In the genomic region with DNA sequence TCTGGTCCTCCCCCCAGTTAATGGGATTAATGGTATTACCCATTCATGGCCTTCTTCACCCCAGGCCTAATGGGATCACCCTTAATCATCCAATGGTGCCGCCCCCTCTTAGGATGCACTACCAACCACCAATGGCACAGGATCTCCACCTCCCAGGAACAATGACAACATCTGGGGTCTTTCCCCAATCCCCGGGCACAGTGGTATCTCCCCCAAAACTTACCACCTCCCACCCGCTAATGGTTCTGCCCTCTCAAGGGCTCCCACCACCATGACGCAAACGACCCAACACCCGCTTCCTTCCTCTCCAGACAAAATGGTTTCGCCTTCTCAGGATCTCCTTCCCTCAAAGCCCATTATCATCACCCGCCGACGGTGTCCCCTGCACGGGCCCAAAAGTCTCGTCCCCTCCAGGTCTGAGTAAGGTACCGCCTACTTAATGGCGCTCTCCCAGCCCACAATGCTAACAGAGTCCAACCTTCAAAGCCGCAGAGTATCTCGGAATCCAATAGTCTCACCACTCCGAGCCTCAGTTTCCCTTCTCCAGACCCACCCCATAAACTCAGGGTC, we compare ENCODE assay signal across 8 cellular contexts. TPM values are rescaled to one million over a fixed set of nuclear protein-coding genes. Genes with fewer than 3 reads are reported as not detected.
DNase-seq lines count a peak whose midpoint lies in the region; ATAC-seq and TF ChIP-seq lines count a peak whose summit lies in the region.

No MANE protein-coding gene starts in this region.

- H3K36me3 ChIP-seq in CD4-positive, CD25-positive, alpha-beta regulatory T cell (ENCODE audit: control insufficient read depth, insufficient read depth, low read length), result peaks cover 18% of the 10 kb centered on the region
- H3K36me3 ChIP-seq in SK-N-SH (replicated peaks in 1 of 2; ENCODE audit: control insufficient read depth in 1 of 2, insufficient read depth in 2 of 2, low read length in 1 of 2) (peaks cover 16 to 26% of the 10 kb centered on the region in 2 experiments), ascending aorta (peaks cover 0 to 14% of the 10 kb centered on the region in 2 donors)

- peak overlapping the region; percentile 83 for H3K4me2 ChIP-seq in SK-N-SH

- H3F3A ChIP-seq in SK-N-SH (replicated peaks; ENCODE audit: insufficient read depth), result peaks cover 4% of the 10 kb centered on the region

- intact Hi-C loops in ascending aorta (cut with DNase I), result loop anchor here (1.0 to 2.0 kb wide), 2 partner anchors 42 to 43 kb away; partner anchors contain the start of gene TFE3
- intact Hi-C loops in right cardiac atrium (cut with DNase I), result no loop called here

- H3K27ac Mint-ChIP-seq in CD4-positive, CD25-positive, alpha-beta regulatory T cell, result peak overlapping the region; percentile 86 to 99 (median 98)

- H4K20me1 ChIP-seq in SK-N-SH (ENCODE audit: insufficient read depth), result no peaks in the 10 kb centered on the region

- POLR2A ChIA-PET in SK-N-SH (lab: Yijun Ruan, JAX), result interaction anchor here (0.7 to 1.2 kb wide), 6 partner anchors 11 to 403 kb away, joined by 3 to 5 read pairs (median 4); partner anchors contain the start of genes PQBP1, TFE3 and TIMM17B

- H3K9ac ChIP-seq in SK-N-SH, result peak overlapping the region; percentile 90

- DNase-seq in CD4-positive, CD25-positive, alpha-beta regulatory T cell, result peak; percentile 55 to 59 (median 57)
- DNase-seq in HS-27A (ENCODE audit: low read depth) (peak; percentile 4), SK-N-SH (peak; percentile 65), ascending aorta (ENCODE audit: low spot score in 2 of 2) (no peak), right cardiac atrium (peak in 2 of 3 donors; percentile 15 to 53), skeletal muscle cell (ENCODE audit: low read depth) (no peak), NCI-H1930 (lab: John Stamatoyannopoulos, UW) (no peak)

- no peaks in the 10 kb centered on the region for H3K9me2 ChIP-seq in SK-N-SH

- H3K9me3 Mint-ChIP-seq in CD4-positive, CD25-positive, alpha-beta regulatory T cell, result peaks cover 0 to 6% (median 0%) of the 10 kb centered on the region in 7 donors

- ATAC-seq in CD4-positive, CD25-positive, alpha-beta regulatory T cell (ENCODE audit: low read depth in 2 of 2), result peak; percentile 25 to 26
- ATAC-seq in GM19452 (IDR thresholded peaks at IDR 0.05; ENCODE audit: unreplicated experiment) (peak; percentile 28), right cardiac atrium (peak; percentile 21 to 61)

- H3K27ac ChIP-seq in CD4-positive, CD25-positive, alpha-beta regulatory T cell (ENCODE audit: insufficient read depth, low read length, poor library complexity, severe bottlenecking), result peak overlapping the region; percentile 90
- H3K27ac ChIP-seq in SK-N-SH (ENCODE audit: low read depth in 2 of 2, low read length in 1 of 2) (peak overlapping the region; percentile 84 to 90), ascending aorta (peak overlapping the region; percentile 65 to 78), right cardiac atrium (ENCODE audit: low read length) (peak overlapping the region; percentile 74)

- H3K9me3 ChIP-seq in CD4-positive, CD25-positive, alpha-beta regulatory T cell (ENCODE audit: control insufficient read depth in 2 of 2, low read length in 2 of 2), result no peaks in the 10 kb centered on the region
- H3K9me3 ChIP-seq in SK-N-SH, result no peaks in the 10 kb centered on the region
- no peaks in the 10 kb centered on the region for H3K9me3 ChIP-seq in ascending aorta
- H3K9me3 ChIP-seq in right cardiac atrium (ENCODE audit: control insufficient read depth, low read length), result no peaks in the 10 kb centered on the region

- no peak for TF ChIP-seq EP300 in SK-N-SH (IDR thresholded peaks at IDR 0.05; ENCODE audit: borderline replicate concordance in 1 of 2, low read depth in 1 of 2, low read length in 1 of 2)

- peak overlapping the region; percentile 98 for H2AFZ ChIP-seq in SK-N-SH (ENCODE audit: low read depth)

- H3K27me3 Mint-ChIP-seq in CD4-positive, CD25-positive, alpha-beta regulatory T cell, result peaks cover 4% of the 10 kb centered on the region

- peak overlapping the region; percentile 98 to 100 (median 98) for H3K4me3 Mint-ChIP-seq in CD4-positive, CD25-positive, alpha-beta regulatory T cell

- no peak for TF ChIP-seq RAD21 in SK-N-SH (IDR thresholded peaks at IDR 0.05; ENCODE audit: low read length)

- TF ChIP-seq CTCF in SK-N-SH (IDR thresholded peaks at IDR 0.05) (no peak), ascending aorta (IDR thresholded peaks at IDR 0.05) (no peak)

- WGBS in SK-N-SH (ENCODE audit: low lambda C conversion rate), result 7% methylated on average over 17 of the region's 17 CpGs
- WGBS in right cardiac atrium, result 1% methylated on average over 17 of the region's 17 CpGs

- peaks cover 17% of the 10 kb centered on the region; the same call in 1 of the 2 replicates for H3K79me2 ChIP-seq in SK-N-SH (ENCODE audit: insufficient read depth)

- H3K4me1 ChIP-seq in CD4-positive, CD25-positive, alpha-beta regulatory T cell (ENCODE audit: control insufficient read depth, insufficient read depth, low read length, poor library complexity, severe bottlenecking), result peaks cover 17% of the 10 kb centered on the region
- H3K4me1 ChIP-seq in SK-N-SH (ENCODE audit: control insufficient read depth in 1 of 2, insufficient read depth in 2 of 2, low read depth in 1 of 2, low read length in 1 of 2) (peaks cover 0 to 8% of the 10 kb centered on the region in 2 experiments; a peak in 2 of 4 replicates), ascending aorta (peaks cover 0 to 4% of the 10 kb centered on the region in 2 donors), right cardiac atrium (ENCODE audit: control insufficient read depth, insufficient read depth, low read length) (no peaks in the 10 kb centered on the region)

- H3K4me3 ChIP-seq in CD4-positive, CD25-positive, alpha-beta regulatory T cell (ENCODE audit: low read depth, low read length), result peak overlapping the region; percentile 88
- H3K4me3 ChIP-seq in SK-N-SH (ENCODE audit: low read depth in 2 of 2, low read length in 1 of 2) (peak overlapping the region; percentile 75 to 80), ascending aorta (peak overlapping the region; percentile 59 to 66), right cardiac atrium (ENCODE audit: low read length) (peak overlapping the region; percentile 86), skeletal muscle cell (ENCODE audit: low read depth, low read length) (peak overlapping the region; percentile 75)

- peaks cover 14 to 42% (median 15%) of the 10 kb centered on the region in 4 donors for H3K4me1 Mint-ChIP-seq in CD4-positive, CD25-positive, alpha-beta regulatory T cell

- CTCF ChIA-PET in SK-N-SH (lab: Yijun Ruan, JAX), result interaction anchor here (0.6 to 1.0 kb wide), 2 partner anchors 29 to 319 kb away, joined by 3 to 10 read pairs; partner anchors contain the start of gene KCND1

- H3K27me3 ChIP-seq in CD4-positive, CD25-positive, alpha-beta regulatory T cell (ENCODE audit: control insufficient read depth, insufficient read depth, low read length), result no peaks in the 10 kb centered on the region
- no peaks in the 10 kb centered on the region for H3K27me3 ChIP-seq in SK-N-SH (ENCODE audit: insufficient read depth)
- H3K27me3 ChIP-seq in ascending aorta, result no peaks in the 10 kb centered on the region
- no peaks in the 10 kb centered on the region for H3K27me3 ChIP-seq in right cardiac atrium (ENCODE audit: control insufficient read depth, insufficient read depth)

- H3K36me3 Mint-ChIP-seq in CD4-positive, CD25-positive, alpha-beta regulatory T cell, result peaks cover 11% of the 10 kb centered on the region

TF ChIP-seq in SK-N-SH, 30 proteins besides CTCF, POLR2A, EP300 and RAD21 (continues in another document):
- TF ChIP-seq RXRA (IDR thresholded peaks at IDR 0.05; ENCODE audit: borderline replicate concordance, low read depth) (no peak), RCOR1 (IDR thresholded peaks at IDR 0.05; ENCODE audit: low read length) (no peak), YY1 (IDR thresholded peaks at IDR 0.05; ENCODE audit: low read depth) (no peak), TAF1 (IDR thresholded peaks at IDR 0.05; ENCODE audit: borderline replicate concordance, low read depth, low read length) (no peak), NFIC (IDR thresholded peaks at IDR 0.05; ENCODE audit: borderline replicate concordance) (no peak)

RNA-seq across cellular contexts. Expression of gene GRIPAP1, which starts 0.5 kb away (rescaled TPM):
- 126 TPM for total RNA-seq in CD4-positive, CD25-positive, alpha-beta regulatory T cell
- polyA plus RNA-seq in CD4-positive, CD25-positive, alpha-beta regulatory T cell, result 10 to 100 TPM in 1 of 4 donors, 1 to 10 TPM in 3; 8.3 to 10.6 (median 9.2) TPM
- 63.6 and 66.9 TPM in 2 replicates for polyA plus RNA-seq in SK-N-SH (2012; rRNA removed)
- 39.7 and 47.3 TPM in 2 replicates for polyA plus RNA-seq in SK-N-SH (2012; cell fraction: cytosol; rRNA removed)
- 172 and 184 TPM in 2 replicates for polyA plus RNA-seq in SK-N-SH (2012; cell fraction: nucleus; rRNA removed)
- 15.0 TPM for total RNA-seq in ascending aorta
- total RNA-seq in right cardiac atrium, result 10 to 100 TPM; 24.0 to 34.1 (median 27.8) TPM
- polyA plus RNA-seq in right cardiac atrium, result 20.6 TPM

RNA-seq across cellular contexts. Expression of gene KCND1, which starts 30.0 kb away (rescaled TPM):
- 2.3 TPM for total RNA-seq in CD4-positive, CD25-positive, alpha-beta regulatory T cell
- under 1 TPM; 0.05 to 0.11 (median 0.07) TPM for polyA plus RNA-seq in CD4-positive, CD25-positive, alpha-beta regulatory T cell
- 0.99 and 1.2 TPM in 2 replicates for polyA plus RNA-seq in SK-N-SH (2012; rRNA removed)
- polyA plus RNA-seq in SK-N-SH (2012; cell fraction: cytosol; rRNA removed), result 0.68 and 0.93 TPM in 2 replicates
- polyA plus RNA-seq in SK-N-SH (2012; cell fraction: nucleus; rRNA removed), result 5.7 TPM in 2 replicates
- total RNA-seq in ascending aorta, result 10.4 TPM
- total RNA-seq in right cardiac atrium, result 1 to 10 TPM; 1.3 to 1.6 (median 1.5) TPM
- polyA plus RNA-seq in right cardiac atrium, result 0.97 TPM

RNA-seq across cellular contexts. Expression of gene TFE3, which starts 41.6 kb away (rescaled TPM):
- total RNA-seq in CD4-positive, CD25-positive, alpha-beta regulatory T cell, result 44.2 TPM
- polyA plus RNA-seq in CD4-positive, CD25-positive, alpha-beta regulatory T cell, result 1 to 10 TPM; 3.4 to 5.1 (median 4.4) TPM
- polyA plus RNA-seq in SK-N-SH (2012; rRNA removed) (14.0 and 14.6 TPM in 2 replicates), right cardiac atrium (21.4 TPM)
- 7.5 and 10.4 TPM in 2 replicates for polyA plus RNA-seq in SK-N-SH (2012; cell fraction: cytosol; rRNA removed)
- 24.4 and 28.5 TPM in 2 replicates for polyA plus RNA-seq in SK-N-SH (2012; cell fraction: nucleus; rRNA removed)
- total RNA-seq in ascending aorta (141 TPM), right cardiac atrium (10 to 100 TPM; 26.4 to 37.8 (median 28.3) TPM)

RNA-seq across cellular contexts. Expression of gene OTUD5, which starts 44.2 kb away (rescaled TPM):
- 110 TPM for total RNA-seq in CD4-positive, CD25-positive, alpha-beta regulatory T cell
- 10 to 100 TPM; 20.2 to 38.2 (median 26.4) TPM for polyA plus RNA-seq in CD4-positive, CD25-positive, alpha-beta regulatory T cell
- polyA plus RNA-seq in SK-N-SH (2012; rRNA removed) (90.4 and 97.0 TPM in 2 replicates), right cardiac atrium (19.9 TPM)
- 56.0 and 68.5 TPM in 2 replicates for polyA plus RNA-seq in SK-N-SH (2012; cell fraction: cytosol; rRNA removed)
- 173 and 194 TPM in 2 replicates for polyA plus RNA-seq in SK-N-SH (2012; cell fraction: nucleus; rRNA removed)
- total RNA-seq in ascending aorta (72.3 TPM), right cardiac atrium (10 to 100 TPM; 22.7 to 27.3 (median 24.9) TPM)

RNA-seq across cellular contexts. Expression of gene CCDC120, which starts 57.2 kb away (rescaled TPM):
- 10.2 TPM for total RNA-seq in CD4-positive, CD25-positive, alpha-beta regulatory T cell
- under 1 TPM; 0.13 to 0.34 (median 0.30) TPM for polyA plus RNA-seq in CD4-positive, CD25-positive, alpha-beta regulatory T cell
- polyA plus RNA-seq in SK-N-SH (2012; rRNA removed) (1.6 and 2.1 TPM in 2 replicates), right cardiac atrium (1.2 TPM)
- polyA plus RNA-seq in SK-N-SH (2012; cell fraction: cytosol; rRNA removed), result 1.1 and 1.5 TPM in 2 replicates
- polyA plus RNA-seq in SK-N-SH (2012; cell fraction: nucleus; rRNA removed), result 7.7 and 8.9 TPM in 2 replicates
- total RNA-seq in ascending aorta (0.11 TPM), right cardiac atrium (1 to 10 TPM; 1.6 to 2.7 (median 1.9) TPM)

Comparison
In these comparisons a context has a peak if more than half of its experiments do, and no peak if none do; other contexts are left out.
1. DNase-seq: peak in CD4-positive, CD25-positive, alpha-beta regulatory T cell (3 of 3), HS-27A (single experiment), SK-N-SH (single experiment) and right cardiac atrium (2 of 3); none in ascending aorta (0 of 2), skeletal muscle cell (single experiment) and NCI-H1930 (0 of 2).
2. Peak in every context shown above with its lines, with median percentiles within 50 percentile points of each other: ATAC-seq, H3K27ac ChIP-seq and H3K4me3 ChIP-seq.